In the genomic region with DNA sequence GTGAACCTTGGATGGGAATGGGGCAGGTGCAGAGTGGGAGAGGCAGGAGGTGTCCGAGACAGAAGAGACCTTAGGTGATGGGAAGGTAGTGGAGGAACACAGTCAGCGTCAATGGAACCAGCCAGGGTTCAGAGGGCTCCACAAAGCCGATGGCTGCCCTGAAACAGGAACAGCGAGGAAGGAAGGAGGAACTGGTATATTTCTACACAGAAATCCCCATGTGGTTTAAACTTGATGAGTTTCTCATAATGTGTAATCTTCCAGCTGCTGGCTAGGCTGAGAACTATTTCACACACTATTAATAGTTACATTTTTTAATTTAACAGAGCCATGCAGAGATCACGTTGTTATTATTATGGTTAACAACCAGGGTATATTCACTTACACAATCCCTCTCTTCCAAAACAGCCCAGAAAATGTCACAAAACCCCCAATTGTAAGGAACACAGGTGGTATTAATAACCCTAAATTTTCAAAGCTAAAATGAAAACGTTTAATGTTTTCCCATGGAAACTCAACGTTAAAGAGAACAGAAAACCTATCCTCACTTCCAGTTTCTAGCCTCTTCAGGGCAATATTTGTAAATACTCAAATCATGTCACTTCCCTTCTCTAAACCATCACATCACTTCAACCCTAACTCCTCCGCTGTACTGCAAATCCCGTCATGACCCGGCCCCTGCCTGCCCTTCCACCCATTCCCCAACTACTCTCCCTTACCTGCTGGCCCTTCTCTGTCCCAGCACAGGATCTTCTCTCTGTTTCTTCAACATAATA, we compare ENCODE assay signal across 1 cellular context.
TF ChIP-seq lines count a peak whose summit lies in the region.

No MANE protein-coding gene starts in this region.

TF ChIP-seq in GM12878, 131 proteins besides CTCF, POLR2A, EP300 and RAD21 (continued from another document):
- TF ChIP-seq, protein P1, sequence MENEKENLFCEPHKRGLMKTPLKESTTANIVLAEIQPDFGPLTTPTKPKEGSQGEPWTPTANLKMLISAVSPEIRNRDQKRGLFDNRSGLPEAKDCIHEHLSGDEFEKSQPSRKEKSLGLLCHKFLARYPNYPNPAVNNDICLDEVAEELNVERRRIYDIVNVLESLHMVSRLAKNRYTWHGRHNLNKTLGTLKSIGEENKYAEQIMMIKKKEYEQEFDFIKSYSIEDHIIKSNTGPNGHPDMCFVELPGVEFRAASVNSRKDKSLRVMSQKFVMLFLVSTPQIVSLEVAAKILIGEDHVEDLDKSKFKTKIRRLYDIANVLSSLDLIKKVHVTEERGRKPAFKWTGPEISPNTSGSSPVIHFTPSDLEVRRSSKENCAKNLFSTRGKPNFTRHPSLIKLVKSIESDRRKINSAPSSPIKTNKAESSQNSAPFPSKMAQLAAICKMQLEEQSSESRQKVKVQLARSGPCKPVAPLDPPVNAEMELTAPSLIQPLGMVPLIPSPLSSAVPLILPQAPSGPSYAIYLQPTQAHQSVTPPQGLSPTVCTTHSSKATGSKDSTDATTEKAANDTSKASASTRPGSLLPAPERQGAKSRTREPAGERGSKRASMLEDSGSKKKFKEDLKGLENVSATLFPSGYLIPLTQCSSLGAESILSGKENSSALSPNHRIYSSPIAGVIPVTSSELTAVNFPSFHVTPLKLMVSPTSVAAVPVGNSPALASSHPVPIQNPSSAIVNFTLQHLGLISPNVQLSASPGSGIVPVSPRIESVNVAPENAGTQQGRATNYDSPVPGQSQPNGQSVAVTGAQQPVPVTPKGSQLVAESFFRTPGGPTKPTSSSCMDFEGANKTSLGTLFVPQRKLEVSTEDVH (IDR thresholded peaks at IDR 0.05; ENCODE audit: low read depth, partially characterized antibody) = no peak
- peak; percentile 91 for TF ChIP-seq IRF4 (IDR thresholded peaks at IDR 0.05; ENCODE audit: low read depth, low read length)
- TF ChIP-seq RBBP5 (conservative IDR thresholded peaks at IDR 0.05) = no peak
- TF ChIP-seq, protein P2, sequence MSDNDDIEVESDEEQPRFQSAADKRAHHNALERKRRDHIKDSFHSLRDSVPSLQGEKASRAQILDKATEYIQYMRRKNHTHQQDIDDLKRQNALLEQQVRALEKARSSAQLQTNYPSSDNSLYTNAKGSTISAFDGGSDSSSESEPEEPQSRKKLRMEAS (IDR thresholded peaks at IDR 0.05; ENCODE audit: low read depth, low read length) = no peak
- TF ChIP-seq EZH2 (IDR thresholded peaks at IDR 0.05; ENCODE audit: borderline replicate concordance, control insufficient read depth, low read depth, low read length) = no peak
- TF ChIP-seq SREBF1 (IDR thresholded peaks at IDR 0.05; ENCODE audit: low read length) = no peak
- TF ChIP-seq, protein P3, sequence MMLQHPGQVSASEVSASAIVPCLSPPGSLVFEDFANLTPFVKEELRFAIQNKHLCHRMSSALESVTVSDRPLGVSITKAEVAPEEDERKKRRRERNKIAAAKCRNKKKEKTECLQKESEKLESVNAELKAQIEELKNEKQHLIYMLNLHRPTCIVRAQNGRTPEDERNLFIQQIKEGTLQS (IDR thresholded peaks at IDR 0.05; ENCODE audit: borderline replicate concordance, extremely low read depth, low read depth, low read length) = no peak
- peak; percentile 38 for TF ChIP-seq MXI1 (IDR thresholded peaks at IDR 0.05; ENCODE audit: low read depth, low read length)
- peak; percentile 86 for TF ChIP-seq JUNB (IDR thresholded peaks at IDR 0.05)
- TF ChIP-seq CBX3 (IDR thresholded peaks at IDR 0.05; ENCODE audit: borderline replicate concordance, low read depth) = no peak
- TF ChIP-seq FOXK2 (IDR thresholded peaks at IDR 0.05) = no peak
- no peak for TF ChIP-seq SMAD1 (IDR thresholded peaks at IDR 0.05; ENCODE audit: low read depth, partially characterized antibody)
- TF ChIP-seq BCL11A (IDR thresholded peaks at IDR 0.05; ENCODE audit: low read depth, low read length) = peak; percentile 86
- no peak for TF ChIP-seq SMAD5 (IDR thresholded peaks at IDR 0.05; ENCODE audit: low read depth)
- TF ChIP-seq CBFB (IDR thresholded peaks at IDR 0.05; ENCODE audit: low read depth) = peak; percentile 82
